In the genomic region with DNA sequence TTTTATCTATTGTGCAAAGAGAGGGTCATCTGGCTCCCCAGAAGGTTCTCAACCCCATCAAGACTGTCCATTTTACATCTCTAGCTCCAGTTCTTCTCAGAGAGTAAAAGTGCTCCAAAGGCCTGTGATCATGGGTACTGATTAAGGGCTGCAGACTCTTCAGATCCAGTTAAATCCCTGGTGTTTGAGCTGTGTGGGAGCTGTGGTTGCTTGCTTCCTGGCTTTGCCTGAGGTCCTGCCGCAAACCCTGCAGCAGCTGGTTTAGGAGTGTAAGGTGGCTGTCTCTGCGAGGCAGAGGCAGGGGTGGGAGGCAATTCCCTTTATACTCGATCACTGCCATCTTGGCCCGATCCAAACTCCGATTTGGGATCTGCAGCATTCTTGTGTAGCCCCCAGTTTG, we compare ENCODE assay signal across 8 cellular contexts. TPM values are rescaled to one million over a fixed set of nuclear protein-coding genes. Genes with fewer than 3 reads are reported as not detected.
DNase-seq lines count a peak whose midpoint lies in the region; ATAC-seq and TF ChIP-seq lines count a peak whose summit lies in the region.

No MANE protein-coding gene starts in this region.

- H3K27ac Mint-ChIP-seq in activated CD4-positive, alpha-beta T cell treated with anti-CD3 and anti-CD28 coated beads, Interleukin-2, amount 10 ng/mL, durations not matched to agents 7 days and 5 days = peak overlapping the region; percentile 97
- peak overlapping the region; percentile 98 for H3K27ac Mint-ChIP-seq in activated B cell treated with CpG ODN at 0.5 μM for 24 hours
- H3K27ac Mint-ChIP-seq in immature natural killer cell = peak overlapping the region in 4 of 6 donors; percentile 92 to 99 (median 98)

- no peak overlapping the region for H3K27ac ChIP-seq in suprapubic skin

- no peak for TF ChIP-seq EP300 in suprapubic skin (IDR thresholded peaks at IDR 0.05)

- 3% methylated on average over 5 of the region's 5 CpGs for WGBS in suprapubic skin

- peak overlapping the region; percentile 97 for H3K4me3 Mint-ChIP-seq in activated CD4-positive, alpha-beta T cell treated with anti-CD3 and anti-CD28 coated beads, Interleukin-2, amount 10 ng/mL, durations not matched to agents 7 days and 5 days
- H3K4me3 Mint-ChIP-seq in activated B cell treated with CpG ODN at 0.5 μM for 24 hours (peak overlapping the region; percentile 99), immature natural killer cell (peak overlapping the region; percentile 97 to 99 (median 98))

- CTCF ChIA-PET in activated CD4-positive, alpha-beta T cell treated with anti-CD3 and anti-CD28 coated beads, Interleukin-2, amount 10 ng/mL, durations not matched to agents 7 days and 5 days (lab: Charles Lee) = interaction anchor here (0.8 to 3.2 kb wide), 6 partner anchors 10 to 78 kb away, joined by 3 to 28 read pairs (median 8); a partner anchor contains a TSS
- CTCF ChIA-PET in activated B cell treated with CpG ODN at 0.5 μM for 24 hours (lab: Charles Lee) = interaction anchor here (1.2 to 3.1 kb wide), 4 partner anchors 14 to 151 kb away, joined by 3 to 53 read pairs (median 8); no protein-coding TSS in a partner anchor

- POLR2A ChIA-PET in activated CD4-positive, alpha-beta T cell treated with anti-CD3 and anti-CD28 coated beads, Interleukin-2, amount 10 ng/mL, durations not matched to agents 7 days and 5 days (lab: Charles Lee) = no interaction called here
- POLR2A ChIA-PET in activated B cell treated with CpG ODN at 0.5 μM for 24 hours (lab: Charles Lee) = interaction anchor here (1.7 to 3.5 kb wide), 4 partner anchors 63 to 200 kb away, joined by 17 to 49 read pairs (median 37); a partner anchor contains a TSS

- H3K9me3 Mint-ChIP-seq in activated CD4-positive, alpha-beta T cell treated with anti-CD3 and anti-CD28 coated beads, Interleukin-2, amount 10 ng/mL, durations not matched to agents 7 days and 5 days = no peaks in the 10 kb centered on the region
- H3K9me3 Mint-ChIP-seq in activated B cell treated with CpG ODN at 0.5 μM for 24 hours (no peaks in the 10 kb centered on the region), immature natural killer cell (no peaks in the 10 kb centered on the region)

- H3K27me3 Mint-ChIP-seq in activated CD4-positive, alpha-beta T cell treated with anti-CD3 and anti-CD28 coated beads, Interleukin-2, amount 10 ng/mL, durations not matched to agents 7 days and 5 days = no peaks in the 10 kb centered on the region
- no peaks in the 10 kb centered on the region for H3K27me3 Mint-ChIP-seq in activated B cell treated with CpG ODN at 0.5 μM for 24 hours
- peaks cover 5 to 11% (median 8%) of the 10 kb centered on the region in 3 donors for H3K27me3 Mint-ChIP-seq in immature natural killer cell (ENCODE audit: low read depth in 3 of 3)

- H3K4me3 ChIP-seq in suprapubic skin = peak overlapping the region; percentile 79

- intact Hi-C loops in activated B cell treated with CpG ODN at 0.5 μM for 24 hours (cut with micrococcal nuclease) = loop anchor here (5.0 kb wide), 1 partner anchor 35 kb away; no protein-coding TSS in a partner anchor

- ATAC-seq in activated B cell treated with CpG ODN at 0.5 μM for 24 hours (ENCODE audit: low read depth) (no peak), HG02588 (IDR thresholded peaks at IDR 0.05; ENCODE audit: unreplicated experiment) (no peak)

- H3K4me1 Mint-ChIP-seq in activated CD4-positive, alpha-beta T cell treated with anti-CD3 and anti-CD28 coated beads, Interleukin-2, amount 10 ng/mL, durations not matched to agents 7 days and 5 days = peaks cover 31% of the 10 kb centered on the region
- H3K4me1 Mint-ChIP-seq in activated B cell treated with CpG ODN at 0.5 μM for 24 hours = peaks cover 24% of the 10 kb centered on the region
- H3K4me1 Mint-ChIP-seq in immature natural killer cell = peaks cover 26 to 32% of the 10 kb centered on the region in 2 donors

- TF ChIP-seq CTCF in activated B cell treated with CpG ODN at 0.5 μM for 24 hours (IDR thresholded peaks at IDR 0.05) = no peak
- no peak for TF ChIP-seq CTCF in suprapubic skin (IDR thresholded peaks at IDR 0.05)

- peaks cover 16% of the 10 kb centered on the region for H3K36me3 ChIP-seq in suprapubic skin

- H3K4me1 ChIP-seq in suprapubic skin = peaks cover 21% of the 10 kb centered on the region

- no peak for DNase-seq in activated CD4-positive, alpha-beta T cell treated with anti-CD3 and anti-CD28 coated beads, Interleukin-2, amount 10 ng/mL, durations not matched to agents 7 days and 5 days
- no peak for DNase-seq in activated CD4-positive, alpha-beta T cell treated with anti-CD3 and anti-CD28 coated beads for 1 hour
- no peak for DNase-seq in activated B cell treated with CpG ODN at 0.5 μM for 24 hours
- DNase-seq in immature natural killer cell = no peak
- no peak for DNase-seq in suprapubic skin (ENCODE audit: low spot score in 2 of 2)
- no peak for DNase-seq in NCI-H2171 treated with DMSO at 0.1 percent for 48 hours (lab: John Stamatoyannopoulos, UW)
- no peak for DNase-seq in NCI-H345 (lab: John Stamatoyannopoulos, UW)

- peaks cover 37% of the 10 kb centered on the region for H3K36me3 Mint-ChIP-seq in activated CD4-positive, alpha-beta T cell treated with anti-CD3 and anti-CD28 coated beads, Interleukin-2, amount 10 ng/mL, durations not matched to agents 7 days and 5 days (ENCODE audit: low read depth)
- H3K36me3 Mint-ChIP-seq in activated B cell treated with CpG ODN at 0.5 μM for 24 hours (ENCODE audit: low read depth) (peaks cover 26% of the 10 kb centered on the region), immature natural killer cell (peaks cover 0 to 5% (median 0%) of the 10 kb centered on the region in 3 donors)

- H3K27me3 ChIP-seq in suprapubic skin = no peaks in the 10 kb centered on the region

- H3K9me3 ChIP-seq in suprapubic skin = no peaks in the 10 kb centered on the region

- no peak for TF ChIP-seq POLR2A in suprapubic skin (IDR thresholded peaks at IDR 0.05)

RNA-seq across cellular contexts. Expression of a gene that starts 1.2 kb away (rescaled TPM):
- 10 to 100 TPM; 50.0 to 56.0 TPM for total RNA-seq in activated CD4-positive, alpha-beta T cell treated with anti-CD3 and anti-CD28 coated beads, Interleukin-2, amount 10 ng/mL, durations not matched to agents 7 days and 5 days
- 34.1 and 34.2 TPM in 2 replicates for total RNA-seq in activated B cell treated with CpG ODN at 0.5 μM for 24 hours
- 10 to 100 TPM in 2 of 3 donors, 1 to 10 TPM in 1; 4.6 to 17.0 (median 13.7) TPM for polyA plus RNA-seq in immature natural killer cell
- total RNA-seq in suprapubic skin = 10 to 100 TPM; 17.1 to 35.2 (median 26.4) TPM

RNA-seq across cellular contexts. Expression of a gene that starts 26.3 kb away (rescaled TPM):
- under 1 TPM; 0.35 to 0.40 TPM for total RNA-seq in activated CD4-positive, alpha-beta T cell treated with anti-CD3 and anti-CD28 coated beads, Interleukin-2, amount 10 ng/mL, durations not matched to agents 7 days and 5 days
- total RNA-seq in activated B cell treated with CpG ODN at 0.5 μM for 24 hours (0.17 and 0.22 TPM in 2 replicates), suprapubic skin (1 to 10 TPM; 3.9 to 9.0 (median 6.4) TPM)
- under 1 TPM in 2 of 3 donors, not detected in 1; 0.10 to 0.11 TPM for polyA plus RNA-seq in immature natural killer cell
